ENCODE assay signal across 1 cellular context in genomic region chr2:232486558-232487384, GRCh38.
A peak's percentile ranks its signal among the peaks of the same experiment; 100 is the strongest.
TF ChIP-seq lines count a peak whose summit lies in the region.

No MANE protein-coding gene starts in this region.

TF ChIP-seq in GM23338, 12 proteins besides CTCF, POLR2A, EP300 and RAD21:
- peak; percentile 36 for TF ChIP-seq EZH2phosphoT487 (IDR thresholded peaks at IDR 0.05; ENCODE audit: unreplicated experiment)
- 0 out of 2 replicates have a peak, but pooled peaks have one; percentile 0 for TF ChIP-seq POLR2AphosphoS5 (IDR thresholded peaks at IDR 0.05; ENCODE audit: low read depth)
- no peak for TF ChIP-seq ZNF331 (CRISPR knock-in tag; IDR thresholded peaks at IDR 0.05; ENCODE audit: low read depth)
- peak; percentile 79 for TF ChIP-seq EZH2 (IDR thresholded peaks at IDR 0.05; ENCODE audit: low read depth, unreplicated experiment)
